In the genomic region with DNA sequence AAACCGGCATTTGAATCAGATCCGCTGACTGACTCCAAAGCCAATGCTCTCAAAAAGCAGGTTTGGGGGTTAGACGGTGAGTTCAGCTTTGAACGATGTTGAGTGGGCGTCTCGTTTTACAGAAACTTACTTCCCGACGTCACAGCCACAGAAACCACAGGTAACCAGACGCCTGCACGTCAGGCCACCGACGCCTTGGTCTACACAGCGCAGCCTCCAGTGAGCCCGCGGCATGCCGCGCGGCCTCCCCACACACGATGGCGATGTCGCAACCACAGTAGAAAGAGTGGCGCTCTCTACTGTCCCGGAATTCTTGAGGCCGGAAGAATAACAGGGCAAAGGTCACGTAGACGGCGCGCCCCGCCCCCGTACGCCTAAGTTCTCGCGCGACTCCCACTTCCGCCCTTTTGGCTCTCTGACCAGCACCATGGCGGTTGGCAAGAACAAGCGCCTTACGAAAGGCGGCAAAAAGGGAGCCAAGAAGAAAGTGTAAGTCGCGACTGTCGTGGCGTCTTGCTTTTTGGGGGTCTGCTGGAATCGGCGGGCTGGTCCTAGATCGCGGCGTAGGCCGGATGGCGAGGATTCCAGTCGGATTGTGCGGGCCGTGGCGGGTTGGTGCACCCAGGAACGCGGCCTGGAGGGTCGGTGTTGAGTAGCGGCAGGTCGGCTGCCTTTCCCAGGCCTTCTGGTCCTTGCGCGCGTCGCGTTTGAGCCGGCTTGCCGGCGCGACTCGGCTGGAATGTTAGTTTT, we compare ENCODE assay signal across 1 cellular context.
TF ChIP-seq lines count a peak whose summit lies in the region.

A gene (plus strand): TSS at position 403 of the 750 bp plus-strand sequence. CDS start 25 bp downstream, at position 428.

TF ChIP-seq in HepG2, 621 proteins besides CTCF, POLR2A, EP300 and RAD21 (continued from another document and continues in another):
- TF ChIP-seq, protein P1, sequence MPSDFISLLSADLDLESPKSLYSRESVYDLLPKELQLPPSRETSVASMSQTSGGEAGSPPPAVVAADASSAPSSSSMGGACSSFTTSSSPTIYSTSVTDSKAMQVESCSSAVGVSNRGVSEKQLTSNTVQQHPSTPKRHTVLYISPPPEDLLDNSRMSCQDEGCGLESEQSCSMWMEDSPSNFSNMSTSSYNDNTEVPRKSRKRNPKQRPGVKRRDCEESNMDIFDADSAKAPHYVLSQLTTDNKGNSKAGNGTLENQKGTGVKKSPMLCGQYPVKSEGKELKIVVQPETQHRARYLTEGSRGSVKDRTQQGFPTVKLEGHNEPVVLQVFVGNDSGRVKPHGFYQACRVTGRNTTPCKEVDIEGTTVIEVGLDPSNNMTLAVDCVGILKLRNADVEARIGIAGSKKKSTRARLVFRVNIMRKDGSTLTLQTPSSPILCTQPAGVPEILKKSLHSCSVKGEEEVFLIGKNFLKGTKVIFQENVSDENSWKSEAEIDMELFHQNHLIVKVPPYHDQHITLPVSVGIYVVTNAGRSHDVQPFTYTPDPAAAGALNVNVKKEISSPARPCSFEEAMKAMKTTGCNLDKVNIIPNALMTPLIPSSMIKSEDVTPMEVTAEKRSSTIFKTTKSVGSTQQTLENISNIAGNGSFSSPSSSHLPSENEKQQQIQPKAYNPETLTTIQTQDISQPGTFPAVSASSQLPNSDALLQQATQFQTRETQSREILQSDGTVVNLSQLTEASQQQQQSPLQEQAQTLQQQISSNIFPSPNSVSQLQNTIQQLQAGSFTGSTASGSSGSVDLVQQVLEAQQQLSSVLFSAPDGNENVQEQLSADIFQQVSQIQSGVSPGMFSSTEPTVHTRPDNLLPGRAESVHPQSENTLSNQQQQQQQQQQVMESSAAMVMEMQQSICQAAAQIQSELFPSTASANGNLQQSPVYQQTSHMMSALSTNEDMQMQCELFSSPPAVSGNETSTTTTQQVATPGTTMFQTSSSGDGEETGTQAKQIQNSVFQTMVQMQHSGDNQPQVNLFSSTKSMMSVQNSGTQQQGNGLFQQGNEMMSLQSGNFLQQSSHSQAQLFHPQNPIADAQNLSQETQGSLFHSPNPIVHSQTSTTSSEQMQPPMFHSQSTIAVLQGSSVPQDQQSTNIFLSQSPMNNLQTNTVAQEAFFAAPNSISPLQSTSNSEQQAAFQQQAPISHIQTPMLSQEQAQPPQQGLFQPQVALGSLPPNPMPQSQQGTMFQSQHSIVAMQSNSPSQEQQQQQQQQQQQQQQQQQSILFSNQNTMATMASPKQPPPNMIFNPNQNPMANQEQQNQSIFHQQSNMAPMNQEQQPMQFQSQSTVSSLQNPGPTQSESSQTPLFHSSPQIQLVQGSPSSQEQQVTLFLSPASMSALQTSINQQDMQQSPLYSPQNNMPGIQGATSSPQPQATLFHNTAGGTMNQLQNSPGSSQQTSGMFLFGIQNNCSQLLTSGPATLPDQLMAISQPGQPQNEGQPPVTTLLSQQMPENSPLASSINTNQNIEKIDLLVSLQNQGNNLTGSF (CRISPR knock-in tag; IDR thresholded peaks at IDR 0.05) = peak; percentile 69; the same call in 1 of the 2 replicates
- TF ChIP-seq MTA3 (CRISPR knock-in tag; IDR thresholded peaks at IDR 0.05) (no peak), ZBTB1 (CRISPR knock-in tag; IDR thresholded peaks at IDR 0.05; ENCODE audit: borderline replicate concordance) (no peak), ZC3H4 (CRISPR knock-in tag; IDR thresholded peaks at IDR 0.05; ENCODE audit: borderline replicate concordance) (no peak), POLR2AphosphoS5 (IDR thresholded peaks at IDR 0.05; ENCODE audit: low read depth, low read length) (peak; percentile 97), DPF2 (CRISPR knock-in tag; IDR thresholded peaks at IDR 0.05; ENCODE audit: borderline replicate concordance, low read depth) (no peak; the same call in 1 of the 2 replicates), ZNF33B (CRISPR knock-in tag; IDR thresholded peaks at IDR 0.05) (no peak), ATM (IDR thresholded peaks at IDR 0.05; ENCODE audit: borderline replicate concordance) (no peak), ZNF543 (CRISPR knock-in tag; IDR thresholded peaks at IDR 0.05) (peak; percentile 85; the same call in 1 of the 2 replicates)
- TF ChIP-seq, protein P2, sequence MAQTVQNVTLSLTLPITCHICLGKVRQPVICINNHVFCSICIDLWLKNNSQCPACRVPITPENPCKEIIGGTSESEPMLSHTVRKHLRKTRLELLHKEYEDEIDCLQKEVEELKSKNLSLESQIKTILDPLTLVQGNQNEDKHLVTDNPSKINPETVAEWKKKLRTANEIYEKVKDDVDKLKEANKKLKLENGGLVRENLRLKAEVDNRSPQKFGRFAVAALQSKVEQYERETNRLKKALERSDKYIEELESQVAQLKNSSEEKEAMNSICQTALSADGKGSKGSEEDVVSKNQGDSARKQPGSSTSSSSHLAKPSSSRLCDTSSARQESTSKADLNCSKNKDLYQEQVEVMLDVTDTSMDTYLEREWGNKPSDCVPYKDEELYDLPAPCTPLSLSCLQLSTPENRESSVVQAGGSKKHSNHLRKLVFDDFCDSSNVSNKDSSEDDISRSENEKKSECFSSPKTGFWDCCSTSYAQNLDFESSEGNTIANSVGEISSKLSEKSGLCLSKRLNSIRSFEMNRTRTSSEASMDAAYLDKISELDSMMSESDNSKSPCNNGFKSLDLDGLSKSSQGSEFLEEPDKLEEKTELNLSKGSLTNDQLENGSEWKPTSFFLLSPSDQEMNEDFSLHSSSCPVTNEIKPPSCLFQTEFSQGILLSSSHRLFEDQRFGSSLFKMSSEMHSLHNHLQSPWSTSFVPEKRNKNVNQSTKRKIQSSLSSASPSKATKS (CRISPR knock-in tag; IDR thresholded peaks at IDR 0.05) = no peak
- TF ChIP-seq, protein P3, sequence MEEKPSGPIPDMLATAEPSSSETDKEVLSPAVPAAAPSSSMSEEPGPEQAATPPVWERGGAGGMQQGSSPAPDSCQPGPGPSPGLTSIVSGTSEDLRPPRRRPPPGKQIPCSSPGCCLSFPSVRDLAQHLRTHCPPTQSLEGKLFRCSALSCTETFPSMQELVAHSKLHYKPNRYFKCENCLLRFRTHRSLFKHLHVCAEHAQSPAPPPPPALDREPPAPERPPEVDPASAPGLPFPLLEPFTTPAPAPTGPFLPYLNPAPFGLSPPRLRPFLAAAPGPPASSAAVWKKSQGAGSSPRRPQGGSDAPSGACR (CRISPR knock-in tag; IDR thresholded peaks at IDR 0.05) = peak; percentile 89
- TF ChIP-seq, protein P4, sequence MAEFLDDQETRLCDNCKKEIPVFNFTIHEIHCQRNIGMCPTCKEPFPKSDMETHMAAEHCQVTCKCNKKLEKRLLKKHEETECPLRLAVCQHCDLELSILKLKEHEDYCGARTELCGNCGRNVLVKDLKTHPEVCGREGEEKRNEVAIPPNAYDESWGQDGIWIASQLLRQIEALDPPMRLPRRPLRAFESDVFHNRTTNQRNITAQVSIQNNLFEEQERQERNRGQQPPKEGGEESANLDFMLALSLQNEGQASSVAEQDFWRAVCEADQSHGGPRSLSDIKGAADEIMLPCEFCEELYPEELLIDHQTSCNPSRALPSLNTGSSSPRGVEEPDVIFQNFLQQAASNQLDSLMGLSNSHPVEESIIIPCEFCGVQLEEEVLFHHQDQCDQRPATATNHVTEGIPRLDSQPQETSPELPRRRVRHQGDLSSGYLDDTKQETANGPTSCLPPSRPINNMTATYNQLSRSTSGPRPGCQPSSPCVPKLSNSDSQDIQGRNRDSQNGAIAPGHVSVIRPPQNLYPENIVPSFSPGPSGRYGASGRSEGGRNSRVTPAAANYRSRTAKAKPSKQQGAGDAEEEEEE (CRISPR knock-in tag; IDR thresholded peaks at IDR 0.05; ENCODE audit: borderline replicate concordance) = no peak
- TF ChIP-seq, protein P5, sequence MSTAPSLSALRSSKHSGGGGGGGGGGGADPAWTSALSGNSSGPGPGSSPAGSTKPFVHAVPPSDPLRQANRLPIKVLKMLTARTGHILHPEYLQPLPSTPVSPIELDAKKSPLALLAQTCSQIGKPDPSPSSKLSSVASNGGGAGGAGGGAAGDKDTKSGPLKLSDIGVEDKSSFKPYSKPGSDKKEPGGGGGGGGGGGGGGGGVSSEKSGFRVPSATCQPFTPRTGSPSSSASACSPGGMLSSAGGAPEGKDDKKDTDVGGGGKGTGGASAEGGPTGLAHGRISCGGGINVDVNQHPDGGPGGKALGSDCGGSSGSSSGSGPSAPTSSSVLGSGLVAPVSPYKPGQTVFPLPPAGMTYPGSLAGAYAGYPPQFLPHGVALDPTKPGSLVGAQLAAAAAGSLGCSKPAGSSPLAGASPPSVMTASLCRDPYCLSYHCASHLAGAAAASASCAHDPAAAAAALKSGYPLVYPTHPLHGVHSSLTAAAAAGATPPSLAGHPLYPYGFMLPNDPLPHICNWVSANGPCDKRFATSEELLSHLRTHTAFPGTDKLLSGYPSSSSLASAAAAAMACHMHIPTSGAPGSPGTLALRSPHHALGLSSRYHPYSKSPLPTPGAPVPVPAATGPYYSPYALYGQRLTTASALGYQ (CRISPR knock-in tag; IDR thresholded peaks at IDR 0.05) = peak; percentile 41; the same call in 1 of the 2 replicates
- TF ChIP-seq, protein P6, sequence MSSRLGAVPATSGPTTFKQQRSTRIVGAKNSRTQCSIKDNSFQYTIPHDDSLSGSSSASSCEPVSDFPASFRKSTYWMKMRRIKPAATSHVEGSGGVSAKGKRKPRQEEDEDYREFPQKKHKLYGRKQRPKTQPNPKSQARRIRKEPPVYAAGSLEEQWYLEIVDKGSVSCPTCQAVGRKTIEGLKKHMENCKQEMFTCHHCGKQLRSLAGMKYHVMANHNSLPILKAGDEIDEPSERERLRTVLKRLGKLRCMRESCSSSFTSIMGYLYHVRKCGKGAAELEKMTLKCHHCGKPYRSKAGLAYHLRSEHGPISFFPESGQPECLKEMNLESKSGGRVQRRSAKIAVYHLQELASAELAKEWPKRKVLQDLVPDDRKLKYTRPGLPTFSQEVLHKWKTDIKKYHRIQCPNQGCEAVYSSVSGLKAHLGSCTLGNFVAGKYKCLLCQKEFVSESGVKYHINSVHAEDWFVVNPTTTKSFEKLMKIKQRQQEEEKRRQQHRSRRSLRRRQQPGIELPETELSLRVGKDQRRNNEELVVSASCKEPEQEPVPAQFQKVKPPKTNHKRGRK (CRISPR knock-in tag; IDR thresholded peaks at IDR 0.05) = no peak
- TF ChIP-seq, protein P7, sequence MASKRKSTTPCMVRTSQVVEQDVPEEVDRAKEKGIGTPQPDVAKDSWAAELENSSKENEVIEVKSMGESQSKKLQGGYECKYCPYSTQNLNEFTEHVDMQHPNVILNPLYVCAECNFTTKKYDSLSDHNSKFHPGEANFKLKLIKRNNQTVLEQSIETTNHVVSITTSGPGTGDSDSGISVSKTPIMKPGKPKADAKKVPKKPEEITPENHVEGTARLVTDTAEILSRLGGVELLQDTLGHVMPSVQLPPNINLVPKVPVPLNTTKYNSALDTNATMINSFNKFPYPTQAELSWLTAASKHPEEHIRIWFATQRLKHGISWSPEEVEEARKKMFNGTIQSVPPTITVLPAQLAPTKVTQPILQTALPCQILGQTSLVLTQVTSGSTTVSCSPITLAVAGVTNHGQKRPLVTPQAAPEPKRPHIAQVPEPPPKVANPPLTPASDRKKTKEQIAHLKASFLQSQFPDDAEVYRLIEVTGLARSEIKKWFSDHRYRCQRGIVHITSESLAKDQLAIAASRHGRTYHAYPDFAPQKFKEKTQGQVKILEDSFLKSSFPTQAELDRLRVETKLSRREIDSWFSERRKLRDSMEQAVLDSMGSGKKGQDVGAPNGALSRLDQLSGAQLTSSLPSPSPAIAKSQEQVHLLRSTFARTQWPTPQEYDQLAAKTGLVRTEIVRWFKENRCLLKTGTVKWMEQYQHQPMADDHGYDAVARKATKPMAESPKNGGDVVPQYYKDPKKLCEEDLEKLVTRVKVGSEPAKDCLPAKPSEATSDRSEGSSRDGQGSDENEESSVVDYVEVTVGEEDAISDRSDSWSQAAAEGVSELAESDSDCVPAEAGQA (IDR thresholded peaks at IDR 0.05; ENCODE audit: low read depth) = peak; percentile 82; the same call in 1 of the 2 replicates
- TF ChIP-seq, protein P7 (CRISPR knock-in tag; IDR thresholded peaks at IDR 0.05; ENCODE audit: borderline replicate concordance) = 0 out of 2 replicates have a peak, but pooled peaks have one; percentile 78
- TF ChIP-seq, protein P8, sequence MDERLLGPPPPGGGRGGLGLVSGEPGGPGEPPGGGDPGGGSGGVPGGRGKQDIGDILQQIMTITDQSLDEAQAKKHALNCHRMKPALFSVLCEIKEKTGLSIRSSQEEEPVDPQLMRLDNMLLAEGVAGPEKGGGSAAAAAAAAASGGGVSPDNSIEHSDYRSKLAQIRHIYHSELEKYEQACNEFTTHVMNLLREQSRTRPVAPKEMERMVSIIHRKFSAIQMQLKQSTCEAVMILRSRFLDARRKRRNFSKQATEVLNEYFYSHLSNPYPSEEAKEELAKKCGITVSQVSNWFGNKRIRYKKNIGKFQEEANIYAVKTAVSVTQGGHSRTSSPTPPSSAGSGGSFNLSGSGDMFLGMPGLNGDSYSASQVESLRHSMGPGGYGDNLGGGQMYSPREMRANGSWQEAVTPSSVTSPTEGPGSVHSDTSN (CRISPR knock-in tag; IDR thresholded peaks at IDR 0.05) = no peak
- TF ChIP-seq, protein P9, sequence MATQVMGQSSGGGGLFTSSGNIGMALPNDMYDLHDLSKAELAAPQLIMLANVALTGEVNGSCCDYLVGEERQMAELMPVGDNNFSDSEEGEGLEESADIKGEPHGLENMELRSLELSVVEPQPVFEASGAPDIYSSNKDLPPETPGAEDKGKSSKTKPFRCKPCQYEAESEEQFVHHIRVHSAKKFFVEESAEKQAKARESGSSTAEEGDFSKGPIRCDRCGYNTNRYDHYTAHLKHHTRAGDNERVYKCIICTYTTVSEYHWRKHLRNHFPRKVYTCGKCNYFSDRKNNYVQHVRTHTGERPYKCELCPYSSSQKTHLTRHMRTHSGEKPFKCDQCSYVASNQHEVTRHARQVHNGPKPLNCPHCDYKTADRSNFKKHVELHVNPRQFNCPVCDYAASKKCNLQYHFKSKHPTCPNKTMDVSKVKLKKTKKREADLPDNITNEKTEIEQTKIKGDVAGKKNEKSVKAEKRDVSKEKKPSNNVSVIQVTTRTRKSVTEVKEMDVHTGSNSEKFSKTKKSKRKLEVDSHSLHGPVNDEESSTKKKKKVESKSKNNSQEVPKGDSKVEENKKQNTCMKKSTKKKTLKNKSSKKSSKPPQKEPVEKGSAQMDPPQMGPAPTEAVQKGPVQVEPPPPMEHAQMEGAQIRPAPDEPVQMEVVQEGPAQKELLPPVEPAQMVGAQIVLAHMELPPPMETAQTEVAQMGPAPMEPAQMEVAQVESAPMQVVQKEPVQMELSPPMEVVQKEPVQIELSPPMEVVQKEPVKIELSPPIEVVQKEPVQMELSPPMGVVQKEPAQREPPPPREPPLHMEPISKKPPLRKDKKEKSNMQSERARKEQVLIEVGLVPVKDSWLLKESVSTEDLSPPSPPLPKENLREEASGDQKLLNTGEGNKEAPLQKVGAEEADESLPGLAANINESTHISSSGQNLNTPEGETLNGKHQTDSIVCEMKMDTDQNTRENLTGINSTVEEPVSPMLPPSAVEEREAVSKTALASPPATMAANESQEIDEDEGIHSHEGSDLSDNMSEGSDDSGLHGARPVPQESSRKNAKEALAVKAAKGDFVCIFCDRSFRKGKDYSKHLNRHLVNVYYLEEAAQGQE (IDR thresholded peaks at IDR 0.05; ENCODE audit: borderline replicate concordance in 1 of 2, low read depth in 1 of 2, low read length in 2 of 2) = peak in 1 of 2 experiments; percentile 84; a peak in 2 of 4 replicates
